Comparison of ENCODE assay signal across 13 cellular contexts in genomic region chr2:204010611-204011560, GRCh38.
DNase-seq lines count a peak whose midpoint lies in the region; ATAC-seq, FAIRE-seq and TF ChIP-seq lines count a peak whose summit lies in the region.
"Had no signal": no experiment of that assay in that cellular context is flagged by ENCODE, and none has a peak within 500 bp of the region (broad histone marks: within the 10 kb centered on the region; RNA-seq: fewer than 3 reads in every experiment).

No MANE protein-coding gene starts in this region.

- H3K27me3 Mint-ChIP-seq in MCF 10A (ENCODE audit: insufficient read depth, unreplicated experiment): no peaks in the 10 kb centered on the region
- H3K27me3 Mint-ChIP-seq in CD8-positive, alpha-beta memory T cell: peaks cover 0 to 4% of the 10 kb centered on the region in 2 donors

- no peak overlapping the region for H2BK20ac ChIP-seq in H1 (ENCODE audit: low read length)

- H3K9me3 Mint-ChIP-seq in MCF 10A (ENCODE audit: unreplicated experiment): no peaks in the 10 kb centered on the region
- H3K9me3 Mint-ChIP-seq in CD8-positive, alpha-beta memory T cell: peaks cover 0 to 2% (median 0%) of the 10 kb centered on the region in 5 donors

- WGBS in H1 (ENCODE audit: extremely low coverage in 1 of 2, insufficient coverage in 1 of 2, insufficient read length in 1 of 2, insufficient replicate concordance in 2 of 2, low coverage in 1 of 2, low lambda C conversion rate in 2 of 2, missing lambda C conversion rate in 1 of 2), 2 experiments: 95% methylated on average over 4 of the region's 4 CpGs; no CpG with 5 or more reads in 1 of the 2 experiments

- no peak for FAIRE-seq in H1 (lab: Jason Lieb, UNC)
- FAIRE-seq: endothelial cell of umbilical vein had no signal

- in situ Hi-C loops in GM13977 (cut with MboI; ENCODE audit: low pct_unique_long_range_greater_than_20kb, low sequenced_read_pairs, unreplicated experiment) (no loop called here), brain microvascular endothelial cell (cut with HindIII; ENCODE audit: low pct_ligation_motif_present, low sequenced_read_pairs) (no loop called here)

- no TSS peak for BruUV-seq in MCF 10A (replicated peaks; lab: Mats Ljungman, UMichigan)

- POLR2A ChIA-PET in MCF 10A (lab: Yijun Ruan, JAX) (no interaction called here), H1 (lab: Charles Lee; ENCODE audit: partially characterized antibody) (no interaction called here)
- POLR2A ChIA-PET in CD8-positive, alpha-beta memory T cell (lab: Charles Lee): no interaction called here

- H3K79me2 ChIP-seq in H1 (ENCODE audit: control insufficient read depth in 1 of 2, insufficient read depth in 2 of 2, low read length in 2 of 2): no peaks in the 10 kb centered on the region

- H3K18ac ChIP-seq in H1 (ENCODE audit: extremely low read depth, low read length): no peak overlapping the region

- H2AK5ac ChIP-seq in H1 (ENCODE audit: low read depth, low read length): no peak overlapping the region

- no peaks in the 10 kb centered on the region for H3K23me2 ChIP-seq in H1 (ENCODE audit: low read depth, low read length)

- no peak overlapping the region for H4K8ac ChIP-seq in H1 (ENCODE audit: extremely low read depth, insufficient read depth, low read length)

- H3K4me3 ChIP-seq in breast epithelium: no peak overlapping the region
- H3K4me3 ChIP-seq in H1 (ENCODE audit: extremely low read depth in 1 of 4, insufficient read depth in 2 of 4, low read depth in 3 of 4, low read length in 4 of 4): no peak overlapping the region
- no peak overlapping the region for H3K4me3 ChIP-seq in brain microvascular endothelial cell (ENCODE audit: low read depth, low read length)
- H3K4me3 ChIP-seq in CD8-positive, alpha-beta memory T cell (ENCODE audit: low read length): no peak overlapping the region
- H3K4me3 ChIP-seq: heart right ventricle, tibial nerve had no signal

- H2AFZ ChIP-seq in H1 (ENCODE audit: low read length): 0 out of 2 replicates have a peak overlapping the region, but pooled peaks have one; percentile 37

- no peak overlapping the region for H3K23ac ChIP-seq in H1 (ENCODE audit: insufficient read length)

- H2BK12ac ChIP-seq in H1 (ENCODE audit: low read depth, low read length): no peak overlapping the region

- no peak overlapping the region for H3K9ac ChIP-seq in H1 (replicated peaks in 1 of 4; ENCODE audit: extremely low read depth in 1 of 4, low read depth in 3 of 4, low read length in 3 of 4)

- H3K14ac ChIP-seq in H1 (ENCODE audit: insufficient read length): no peak overlapping the region

- H3K27ac ChIP-seq in breast epithelium (no peak overlapping the region), H1 (ENCODE audit: low read depth, low read length) (no peak overlapping the region), brain microvascular endothelial cell (no peak overlapping the region)
- H3K27ac ChIP-seq in CD8-positive, alpha-beta memory T cell (ENCODE audit: low read depth, low read length): no peak overlapping the region
- H3K27ac ChIP-seq: heart right ventricle, tibial nerve had no signal

- no peak for ATAC-seq in GM21619 (IDR thresholded peaks at IDR 0.05; ENCODE audit: unreplicated experiment)
- ATAC-seq: activated CD8-positive, alpha-beta memory T cell treated with anti-CD3 and anti-CD28 coated beads, Interleukin-2, amount 10 ng/mL, durations not matched to agents 7 days and 5 days had no signal

- TF ChIP-seq EP300 in H1 (IDR thresholded peaks at IDR 0.05; ENCODE audit: borderline replicate concordance in 1 of 2, low read depth in 2 of 2, low read length in 2 of 2): no peak

- no peak overlapping the region for H2BK5ac ChIP-seq in H1 (ENCODE audit: low read depth, low read length)

- H3K4me1 ChIP-seq in breast epithelium: peaks cover 0 to 4% of the 10 kb centered on the region in 2 donors
- H3K4me1 ChIP-seq in H1 (replicated peaks in 1 of 4; ENCODE audit: control insufficient read depth in 3 of 4, insufficient read depth in 4 of 4, low read length in 3 of 4): no peaks in the 10 kb centered on the region
- H3K4me1 ChIP-seq in CD8-positive, alpha-beta memory T cell (ENCODE audit: insufficient read depth, low read length): peaks cover 6% of the 10 kb centered on the region

- no peaks in the 10 kb centered on the region for H3K9me3 ChIP-seq in breast epithelium
- no peaks in the 10 kb centered on the region for H3K9me3 ChIP-seq in H1 (ENCODE audit: insufficient read depth in 2 of 2, low read depth in 1 of 2, low read length in 1 of 2)
- no peaks in the 10 kb centered on the region for H3K9me3 ChIP-seq in CD8-positive, alpha-beta memory T cell (ENCODE audit: low read length)
- H3K9me3 ChIP-seq: heart right ventricle, tibial nerve had no signal

- H3K36me3 Mint-ChIP-seq in MCF 10A (ENCODE audit: insufficient read depth, unreplicated experiment): no peaks in the 10 kb centered on the region
- H3K36me3 Mint-ChIP-seq in CD8-positive, alpha-beta memory T cell: peaks cover 0 to 12% (median 0%) of the 10 kb centered on the region in 3 donors

- TF ChIP-seq RAD21 in H1 (IDR thresholded peaks at IDR 0.05 in 1 of 2, conservative IDR thresholded peaks at IDR 0.05 in 1 of 2; ENCODE audit: low read depth in 2 of 2, low read length in 2 of 2): no peak

- no peaks in the 10 kb centered on the region for H3K27me3 ChIP-seq in breast epithelium
- no peaks in the 10 kb centered on the region for H3K27me3 ChIP-seq in H1 (replicated peaks in 1 of 4; ENCODE audit: control insufficient read depth in 3 of 4, extremely low read depth in 1 of 4, insufficient read depth in 3 of 4, low read length in 3 of 4)
- no peaks in the 10 kb centered on the region for H3K27me3 ChIP-seq in brain microvascular endothelial cell (replicated peaks)
- no peaks in the 10 kb centered on the region for H3K27me3 ChIP-seq in CD8-positive, alpha-beta memory T cell (ENCODE audit: insufficient read depth, low read length, poor library complexity, severe bottlenecking)
- H3K27me3 ChIP-seq: heart right ventricle, tibial nerve had no signal

- peaks cover 11% of the 10 kb centered on the region for H3K4me1 Mint-ChIP-seq in MCF 10A (ENCODE audit: insufficient read depth, unreplicated experiment)
- H3K4me1 Mint-ChIP-seq in CD8-positive, alpha-beta memory T cell: peaks cover 27 to 65% (median 32%) of the 10 kb centered on the region in 3 donors

- H3K27ac Mint-ChIP-seq in MCF 10A (ENCODE audit: low read depth, unreplicated experiment): no peak overlapping the region
- H3K27ac Mint-ChIP-seq in CD8-positive, alpha-beta memory T cell: peak overlapping the region in 2 of 8 donors; percentile 56 to 89
- H3K27ac Mint-ChIP-seq: activated CD8-positive, alpha-beta memory T cell treated with anti-CD3 and anti-CD28 coated beads, Interleukin-2, amount 10 ng/mL, durations not matched to agents 7 days and 5 days had no signal

- H3K4ac ChIP-seq in H1 (replicated peaks; ENCODE audit: insufficient read length, low read depth, low read length): no peak overlapping the region

- peak; percentile 33 for DNase-seq in MCF 10A (ENCODE audit: unreplicated experiment)
- no peak for DNase-seq in breast epithelium (ENCODE audit: low spot score in 2 of 2)
- DNase-seq in LHCN-M2 (ENCODE audit: low read depth): peak; percentile 6
- no peak for DNase-seq in H1 (ENCODE audit: low read depth in 1 of 2, low spot score in 2 of 2)
- DNase-seq in GM13977 (ENCODE audit: low spot score): no peak
- DNase-seq in brain microvascular endothelial cell: no peak
- DNase-seq in CD8-positive, alpha-beta memory T cell: no peak
- DNase-seq: activated CD8-positive, alpha-beta memory T cell treated with anti-CD3 and anti-CD28 coated beads, Interleukin-2, amount 10 ng/mL, durations not matched to agents 7 days and 5 days; heart right ventricle; NCI-H2029 treated with DMSO at 0.1 percent for 48 hours had no signal

- no peak overlapping the region for H2BK120ac ChIP-seq in H1 (replicated peaks; ENCODE audit: low read depth, low read length)

- no peak overlapping the region for H3K4me3 Mint-ChIP-seq in MCF 10A (ENCODE audit: unreplicated experiment)
- H3K4me3 Mint-ChIP-seq in CD8-positive, alpha-beta memory T cell: no peak overlapping the region
- H3K4me3 Mint-ChIP-seq: activated CD8-positive, alpha-beta memory T cell treated with anti-CD3 and anti-CD28 coated beads, Interleukin-2, amount 10 ng/mL, durations not matched to agents 7 days and 5 days had no signal

- no peak overlapping the region for H2BK15ac ChIP-seq in H1 (ENCODE audit: low read length)

- no peak overlapping the region for H4K5ac ChIP-seq in H1 (ENCODE audit: insufficient read length, low read depth, low read length)

- H3K79me1 ChIP-seq in H1 (ENCODE audit: low read depth, low read length): no peaks in the 10 kb centered on the region

- no peak for TF ChIP-seq CTCF in MCF 10A (IDR thresholded peaks at IDR 0.05; ENCODE audit: unreplicated experiment)
- no peak for TF ChIP-seq CTCF in breast epithelium (IDR thresholded peaks at IDR 0.05)
- TF ChIP-seq CTCF in H1 (IDR thresholded peaks at IDR 0.05; ENCODE audit: control extremely low read depth in 1 of 3, insufficient read depth in 1 of 3, low read depth in 1 of 3, low read length in 3 of 3): no peak
- TF ChIP-seq CTCF in GM13977 (IDR thresholded peaks at IDR 0.05; ENCODE audit: extremely low read depth, insufficient read depth, missing control alignments): no peak
- TF ChIP-seq CTCF in brain microvascular endothelial cell (IDR thresholded peaks at IDR 0.05; ENCODE audit: low read depth, low read length, missing control alignments): no peak

- no peaks in the 10 kb centered on the region for H4K20me1 ChIP-seq in H1 (replicated peaks in 1 of 2; ENCODE audit: control insufficient read depth in 1 of 2, insufficient read depth in 2 of 2, low read length in 2 of 2)

- no peak overlapping the region for H4K91ac ChIP-seq in H1 (replicated peaks; ENCODE audit: insufficient read length, low read length)

- CTCF ChIA-PET in MCF 10A (lab: Yijun Ruan, JAX) (interaction anchor here (0.6 to 1.0 kb wide), 5 partner anchors 13 to 1847 kb away, joined by 3 to 5 read pairs (median 3); no protein-coding TSS in a partner anchor), H1 (lab: Charles Lee; ENCODE audit: partially characterized antibody) (interaction anchor here (0.6 kb wide), 1 partner anchor 11 kb away, joined by 3 read pairs; no protein-coding TSS in a partner anchor)
- CTCF ChIA-PET in CD8-positive, alpha-beta memory T cell (lab: Charles Lee): no interaction called here

- H3K4me2 ChIP-seq in H1 (ENCODE audit: insufficient read depth in 1 of 2, low read depth in 2 of 2, low read length in 2 of 2): no peak overlapping the region

- intact Hi-C loops in MCF 10A (cut with micrococcal nuclease) (no loop called here), breast epithelium (cut with DNase I; ENCODE audit: low total_unique reads) (no loop called here)

- no peak overlapping the region for H3K56ac ChIP-seq in H1 (replicated peaks; ENCODE audit: insufficient read length, low read depth, low read length)

- TF ChIP-seq POLR2A in breast epithelium (IDR thresholded peaks at IDR 0.05) (no peak), H1 (IDR thresholded peaks at IDR 0.05; ENCODE audit: control extremely low read depth in 1 of 2, low read depth in 2 of 2, low read length in 2 of 2) (no peak)

- H3K36me3 ChIP-seq in breast epithelium (no peaks in the 10 kb centered on the region), H1 (ENCODE audit: control insufficient read depth in 2 of 4, insufficient read depth in 4 of 4, low read length in 3 of 4) (no peaks in the 10 kb centered on the region), brain microvascular endothelial cell (replicated peaks) (no peaks in the 10 kb centered on the region)
- H3K36me3 ChIP-seq in CD8-positive, alpha-beta memory T cell (ENCODE audit: insufficient read depth, low read length): no peaks in the 10 kb centered on the region
- H3K36me3 ChIP-seq: heart right ventricle, tibial nerve had no signal

Comparison
In these comparisons a context has a peak if more than half of its experiments do, and no peak if none do; other contexts are left out.
1. DNase-seq: peak in MCF 10A (single experiment) and LHCN-M2 (single experiment); none in breast epithelium (0 of 2), H1 (0 of 2), GM13977 (single experiment), brain microvascular endothelial cell (single experiment) and CD8-positive, alpha-beta memory T cell (0 of 5).